ENCODE assay signal across 1 cellular context in the genomic region with DNA sequence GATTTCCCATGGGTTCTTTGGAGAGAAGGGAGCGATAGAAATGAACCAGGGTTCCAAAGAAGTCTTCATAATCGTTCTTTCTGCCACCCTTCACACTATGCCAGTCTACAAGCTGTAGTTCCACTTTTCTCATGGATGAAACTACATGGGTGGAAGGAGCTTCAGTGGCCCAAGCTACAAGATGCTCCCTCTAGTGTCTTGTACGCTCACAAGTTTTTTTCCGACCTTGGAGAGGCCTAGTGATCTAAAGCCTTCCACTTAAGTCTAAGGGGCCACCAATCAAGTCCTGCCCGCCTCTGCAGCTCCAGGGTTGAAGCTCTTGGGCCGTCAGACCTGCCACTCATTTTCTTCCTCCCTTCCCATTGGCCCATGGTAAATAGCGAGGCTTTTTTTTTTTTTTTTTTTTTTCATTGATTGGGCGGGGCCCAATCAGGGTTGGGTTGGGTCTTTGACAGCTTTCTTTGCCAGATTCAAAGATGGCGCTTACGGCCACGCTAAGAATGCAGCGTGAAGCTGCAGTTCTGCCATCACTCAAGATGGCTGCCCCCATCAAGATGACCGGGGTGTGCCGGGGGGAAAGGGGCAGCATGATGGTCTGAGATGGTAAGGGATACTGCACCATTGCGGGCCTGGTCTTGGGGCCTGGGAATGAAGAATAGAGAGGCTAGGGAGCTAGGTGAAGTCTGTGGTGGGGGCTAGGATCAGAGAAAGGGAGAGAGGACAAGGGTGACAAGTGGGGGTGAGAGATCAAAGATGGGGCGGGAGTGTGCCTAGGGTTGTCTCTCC.
TF ChIP-seq lines count a peak whose summit lies in the region.

TOMM40L (plus strand) TSS at position 527 of the 786 bp plus-strand sequence. CDS start 430 bp downstream, outside the sequence.

TF ChIP-seq in K562, 482 proteins besides CTCF, POLR2A, EP300 and RAD21 (continued from another document and continues in another):
- TF ChIP-seq, protein P1, sequence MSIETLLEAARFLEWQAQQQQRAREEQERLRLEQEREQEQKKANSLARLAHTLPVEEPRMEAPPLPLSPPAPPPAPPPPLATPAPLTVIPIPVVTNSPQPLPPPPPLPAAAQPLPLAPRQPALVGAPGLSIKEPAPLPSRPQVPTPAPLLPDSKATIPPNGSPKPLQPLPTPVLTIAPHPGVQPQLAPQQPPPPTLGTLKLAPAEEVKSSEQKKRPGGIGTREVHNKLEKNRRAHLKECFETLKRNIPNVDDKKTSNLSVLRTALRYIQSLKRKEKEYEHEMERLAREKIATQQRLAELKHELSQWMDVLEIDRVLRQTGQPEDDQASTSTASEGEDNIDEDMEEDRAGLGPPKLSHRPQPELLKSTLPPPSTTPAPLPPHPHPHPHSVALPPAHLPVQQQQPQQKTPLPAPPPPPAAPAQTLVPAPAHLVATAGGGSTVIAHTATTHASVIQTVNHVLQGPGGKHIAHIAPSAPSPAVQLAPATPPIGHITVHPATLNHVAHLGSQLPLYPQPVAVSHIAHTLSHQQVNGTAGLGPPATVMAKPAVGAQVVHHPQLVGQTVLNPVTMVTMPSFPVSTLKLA (conservative IDR thresholded peaks at IDR 0.05), result peak; percentile 59 to 73
- TF ChIP-seq ETV1 (tag; conservative IDR thresholded peaks at IDR 0.05; ENCODE audit: low read depth) (no peak), MAZ (CRISPR knock-in tag; conservative IDR thresholded peaks at IDR 0.05 in 1 of 2, IDR thresholded peaks at IDR 0.05 in 1 of 2) (peak in 1 of 2 experiments; percentile 47; a peak in 3 of 4 replicates), ATF1 (CRISPR knock-in tag; IDR thresholded peaks at IDR 0.05) (no peak), ATF1 (tag; IDR thresholded peaks at IDR 0.05) (peak; percentile 78), NEUROD1 (IDR thresholded peaks at IDR 0.05; ENCODE audit: borderline replicate concordance, low read depth, low read length, partially characterized antibody) (peak; percentile 82), ZKSCAN1 (IDR thresholded peaks at IDR 0.05; ENCODE audit: low read depth, low read length) (0 out of 2 replicates have a peak, but pooled peaks have one; percentile 6), POLR2AphosphoS5 (IDR thresholded peaks at IDR 0.05; ENCODE audit: control insufficient read depth, insufficient read depth, low read depth, low read length) (no peak), ELF1 (tag; IDR thresholded peaks at IDR 0.05) (no peak), NR2C1 (IDR thresholded peaks at IDR 0.05) (peak; percentile 90), NR2C1 (tag; IDR thresholded peaks at IDR 0.05) (peak; percentile 75), PHB2 (IDR thresholded peaks at IDR 0.05; ENCODE audit: low read depth) (no peak), ZNF766 (CRISPR knock-in tag; conservative IDR thresholded peaks at IDR 0.05) (peak; percentile 90; the same call in 1 of the 2 replicates), HDAC8 (tag; IDR thresholded peaks at IDR 0.05) (no peak), TCF7 (IDR thresholded peaks at IDR 0.05; ENCODE audit: borderline replicate concordance) (no peak; the same call in 1 of the 2 replicates), ZBTB2 (IDR thresholded peaks at IDR 0.05) (no peak), EP400 (IDR thresholded peaks at IDR 0.05) (peak; percentile 76; the same call in 1 of the 2 replicates), STAT5B (CRISPR knock-in tag; IDR thresholded peaks at IDR 0.05) (no peak), ZNF232 (CRISPR knock-in tag; IDR thresholded peaks at IDR 0.05) (no peak), GTF2F1 (IDR thresholded peaks at IDR 0.05; ENCODE audit: low read depth, low read length) (no peak), VEZF1 (CRISPR knock-in tag; IDR thresholded peaks at IDR 0.05) (peak; percentile 81), MBD2 (IDR thresholded peaks at IDR 0.05; ENCODE audit: borderline replicate concordance, low read depth) (peak; percentile 92), HDAC6 (IDR thresholded peaks at IDR 0.05; ENCODE audit: low read depth, low read length) (no peak), ATF7 (IDR thresholded peaks at IDR 0.05) (peak; percentile 66), RB1 (IDR thresholded peaks at IDR 0.05; ENCODE audit: low read depth) (no peak; the same call in 1 of the 2 replicates), ZNF445 (CRISPR knock-in tag; IDR thresholded peaks at IDR 0.05; ENCODE audit: low read depth) (no peak), RBFOX2 (IDR thresholded peaks at IDR 0.05; ENCODE audit: low read depth, low read length) (peak; percentile 35; the same call in 1 of the 2 replicates), CBFA2T3 (IDR thresholded peaks at IDR 0.05) (no peak), SUPT5H (IDR thresholded peaks at IDR 0.05) (peak; percentile 79), CUX1 (CRISPR knock-in tag; IDR thresholded peaks at IDR 0.05) (no peak), SREBF1 (IDR thresholded peaks at IDR 0.05; ENCODE audit: borderline replicate concordance, low read depth, low read length) (no peak), EHMT2 (IDR thresholded peaks at IDR 0.05) (peak; percentile 67; the same call in 1 of the 2 replicates), USF1 (CRISPR knock-in tag; IDR thresholded peaks at IDR 0.05) (no peak), CSDE1 (IDR thresholded peaks at IDR 0.05) (peak; percentile 58 to 95; a peak in 3 of 4 replicates), MTA1 (IDR thresholded peaks at IDR 0.05; ENCODE audit: borderline replicate concordance) (0 out of 2 replicates have a peak, but pooled peaks have one; percentile 10), CBX2 (IDR thresholded peaks at IDR 0.05; ENCODE audit: insufficient read depth, low read length, poor library complexity, severe bottlenecking) (no peak)
- TF ChIP-seq, protein P2, sequence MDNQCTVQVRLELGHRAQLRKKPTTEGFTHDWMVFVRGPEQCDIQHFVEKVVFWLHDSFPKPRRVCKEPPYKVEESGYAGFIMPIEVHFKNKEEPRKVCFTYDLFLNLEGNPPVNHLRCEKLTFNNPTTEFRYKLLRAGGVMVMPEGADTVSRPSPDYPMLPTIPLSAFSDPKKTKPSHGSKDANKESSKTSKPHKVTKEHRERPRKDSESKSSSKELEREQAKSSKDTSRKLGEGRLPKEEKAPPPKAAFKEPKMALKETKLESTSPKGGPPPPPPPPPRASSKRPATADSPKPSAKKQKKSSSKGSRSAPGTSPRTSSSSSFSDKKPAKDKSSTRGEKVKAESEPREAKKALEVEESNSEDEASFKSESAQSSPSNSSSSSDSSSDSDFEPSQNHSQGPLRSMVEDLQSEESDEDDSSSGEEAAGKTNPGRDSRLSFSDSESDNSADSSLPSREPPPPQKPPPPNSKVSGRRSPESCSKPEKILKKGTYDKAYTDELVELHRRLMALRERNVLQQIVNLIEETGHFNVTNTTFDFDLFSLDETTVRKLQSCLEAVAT (IDR thresholded peaks at IDR 0.05), result no peak
- TF ChIP-seq, protein P3, sequence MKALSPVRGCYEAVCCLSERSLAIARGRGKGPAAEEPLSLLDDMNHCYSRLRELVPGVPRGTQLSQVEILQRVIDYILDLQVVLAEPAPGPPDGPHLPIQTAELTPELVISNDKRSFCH (CRISPR knock-in tag; IDR thresholded peaks at IDR 0.05), result no peak
- TF ChIP-seq, protein P3 (tag; IDR thresholded peaks at IDR 0.05), result no peak
- TF ChIP-seq, protein P4, sequence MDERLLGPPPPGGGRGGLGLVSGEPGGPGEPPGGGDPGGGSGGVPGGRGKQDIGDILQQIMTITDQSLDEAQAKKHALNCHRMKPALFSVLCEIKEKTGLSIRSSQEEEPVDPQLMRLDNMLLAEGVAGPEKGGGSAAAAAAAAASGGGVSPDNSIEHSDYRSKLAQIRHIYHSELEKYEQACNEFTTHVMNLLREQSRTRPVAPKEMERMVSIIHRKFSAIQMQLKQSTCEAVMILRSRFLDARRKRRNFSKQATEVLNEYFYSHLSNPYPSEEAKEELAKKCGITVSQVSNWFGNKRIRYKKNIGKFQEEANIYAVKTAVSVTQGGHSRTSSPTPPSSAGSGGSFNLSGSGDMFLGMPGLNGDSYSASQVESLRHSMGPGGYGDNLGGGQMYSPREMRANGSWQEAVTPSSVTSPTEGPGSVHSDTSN (CRISPR knock-in tag; IDR thresholded peaks at IDR 0.05; ENCODE audit: low read depth), result peak; percentile 85
- TF ChIP-seq, protein P4 (tag; conservative IDR thresholded peaks at IDR 0.05; ENCODE audit: low read depth), result peak; percentile 99
- TF ChIP-seq, protein P5, sequence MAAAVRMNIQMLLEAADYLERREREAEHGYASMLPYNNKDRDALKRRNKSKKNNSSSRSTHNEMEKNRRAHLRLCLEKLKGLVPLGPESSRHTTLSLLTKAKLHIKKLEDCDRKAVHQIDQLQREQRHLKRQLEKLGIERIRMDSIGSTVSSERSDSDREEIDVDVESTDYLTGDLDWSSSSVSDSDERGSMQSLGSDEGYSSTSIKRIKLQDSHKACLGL (CRISPR knock-in tag; IDR thresholded peaks at IDR 0.05; ENCODE audit: borderline replicate concordance, poor library complexity, severe bottlenecking), result peak; percentile 69
- TF ChIP-seq, protein P6, sequence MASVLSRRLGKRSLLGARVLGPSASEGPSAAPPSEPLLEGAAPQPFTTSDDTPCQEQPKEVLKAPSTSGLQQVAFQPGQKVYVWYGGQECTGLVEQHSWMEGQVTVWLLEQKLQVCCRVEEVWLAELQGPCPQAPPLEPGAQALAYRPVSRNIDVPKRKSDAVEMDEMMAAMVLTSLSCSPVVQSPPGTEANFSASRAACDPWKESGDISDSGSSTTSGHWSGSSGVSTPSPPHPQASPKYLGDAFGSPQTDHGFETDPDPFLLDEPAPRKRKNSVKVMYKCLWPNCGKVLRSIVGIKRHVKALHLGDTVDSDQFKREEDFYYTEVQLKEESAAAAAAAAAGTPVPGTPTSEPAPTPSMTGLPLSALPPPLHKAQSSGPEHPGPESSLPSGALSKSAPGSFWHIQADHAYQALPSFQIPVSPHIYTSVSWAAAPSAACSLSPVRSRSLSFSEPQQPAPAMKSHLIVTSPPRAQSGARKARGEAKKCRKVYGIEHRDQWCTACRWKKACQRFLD (CRISPR knock-in tag; IDR thresholded peaks at IDR 0.05), result peak; percentile 89
